In genomic region chr10:79904671-79905321, GRCh38 we compare ENCODE assay signal across 8 cellular contexts. TPM values are rescaled to one million over a fixed set of nuclear protein-coding genes. Genes with fewer than 3 reads are reported as not detected.
DNase-seq lines count a peak whose midpoint lies in the region; ATAC-seq and TF ChIP-seq lines count a peak whose summit lies in the region.

No MANE protein-coding gene starts in this region.

- peaks cover 62% of the 10 kb centered on the region for H3K27me3 Mint-ChIP-seq in activated CD4-positive, alpha-beta T cell treated with anti-CD3 and anti-CD28 coated beads, Interleukin-2, amount 10 ng/mL, durations not matched to agents 7 days and 5 days

- peak overlapping the region; percentile 41 for H3K4me3 ChIP-seq in lower leg skin (ENCODE audit: low read depth, poor library complexity, severe bottlenecking)

- no peak for TF ChIP-seq POLR2A in lower leg skin (IDR thresholded peaks at IDR 0.05)

- no peaks in the 10 kb centered on the region for H3K36me3 Mint-ChIP-seq in activated CD4-positive, alpha-beta T cell treated with anti-CD3 and anti-CD28 coated beads, Interleukin-2, amount 10 ng/mL, durations not matched to agents 7 days and 5 days (ENCODE audit: low read depth)

- H3K27ac Mint-ChIP-seq in activated CD4-positive, alpha-beta T cell treated with anti-CD3 and anti-CD28 coated beads, Interleukin-2, amount 10 ng/mL, durations not matched to agents 7 days and 5 days, result no peak overlapping the region

- CTCF ChIA-PET in activated CD4-positive, alpha-beta T cell treated with anti-CD3 and anti-CD28 coated beads, Interleukin-2, amount 10 ng/mL, durations not matched to agents 7 days and 5 days (lab: Charles Lee), result interaction anchor here (0.6 kb wide), 1 partner anchor 139 kb away, joined by 4 read pairs; no protein-coding TSS in a partner anchor

- intact Hi-C loops in lower leg skin (cut with DNase I; ENCODE audit: low total_unique reads), result no loop called here

- no peaks in the 10 kb centered on the region for H3K9me3 Mint-ChIP-seq in activated CD4-positive, alpha-beta T cell treated with anti-CD3 and anti-CD28 coated beads, Interleukin-2, amount 10 ng/mL, durations not matched to agents 7 days and 5 days

- no peak for ATAC-seq in HG03097 (IDR thresholded peaks at IDR 0.05; ENCODE audit: low FRiP score, unreplicated experiment)

- TF ChIP-seq CTCF in lower leg skin (IDR thresholded peaks at IDR 0.05), result no peak

- DNase-seq in SIG-M5 treated with dmso at 0.1 percent for 504 hours (lab: John Stamatoyannopoulos, UW; ENCODE audit: unreplicated experiment) (peak; percentile 8), SIG-M5 (lab: John Stamatoyannopoulos, UW) (no peak), NCI-H146 treated with DMSO at 0.1 percent for 48 hours (lab: John Stamatoyannopoulos, UW; ENCODE audit: unreplicated experiment) (peak; percentile 69), dermis microvascular lymphatic vessel endothelial cell (ENCODE audit: low read depth in 2 of 2) (peak; percentile 10 to 80), lower leg skin (ENCODE audit: low spot score in 2 of 2) (peak in 1 of 2 donors; percentile 94)
- peak; percentile 37 for DNase-seq in activated CD4-positive, alpha-beta T cell treated with anti-CD3 and anti-CD28 coated beads, Interleukin-2, amount 10 ng/mL, durations not matched to agents 7 days and 5 days
- peak; percentile 48 for DNase-seq in stimulated activated CD4-positive, alpha-beta T cell treated with anti-CD3 and anti-CD28 coated beads, Interleukin-4, amount 100 ng/mL, for 24 hours

- POLR2A ChIA-PET in activated CD4-positive, alpha-beta T cell treated with anti-CD3 and anti-CD28 coated beads, Interleukin-2, amount 10 ng/mL, durations not matched to agents 7 days and 5 days (lab: Charles Lee), result no interaction called here

- H3K4me3 Mint-ChIP-seq in activated CD4-positive, alpha-beta T cell treated with anti-CD3 and anti-CD28 coated beads, Interleukin-2, amount 10 ng/mL, durations not matched to agents 7 days and 5 days, result peak overlapping the region; percentile 78

- H3K4me1 Mint-ChIP-seq in activated CD4-positive, alpha-beta T cell treated with anti-CD3 and anti-CD28 coated beads, Interleukin-2, amount 10 ng/mL, durations not matched to agents 7 days and 5 days, result peaks cover 14% of the 10 kb centered on the region

- WGBS in lower leg skin, 2 donors, result 1% methylated on average over 54 to 58 of the region's 58 CpGs

RNA-seq across cellular contexts. Expression of gene SFTPD, which starts 44.1 kb away (rescaled TPM):
- not detected for total RNA-seq in activated CD4-positive, alpha-beta T cell treated with anti-CD3 and anti-CD28 coated beads, Interleukin-2, amount 10 ng/mL, durations not matched to agents 7 days and 5 days
- total RNA-seq in dermis microvascular lymphatic vessel endothelial cell, result not detected in 2 replicates
- 1 to 10 TPM in 3 of 4 donors, under 1 TPM in 1; 0.76 to 4.4 (median 2.3) TPM for total RNA-seq in lower leg skin
